In genomic region chr7:131538071-131538790, GRCh38 we compare ENCODE assay signal across 13 cellular contexts. TPM values are rescaled to one million over a fixed set of nuclear protein-coding genes. Genes with fewer than 3 reads are reported as not detected.
DNase-seq lines count a peak whose midpoint lies in the region; ATAC-seq, FAIRE-seq and TF ChIP-seq lines count a peak whose summit lies in the region.
"Had no signal": no experiment of that assay in that cellular context is flagged by ENCODE, and none has a peak within 500 bp of the region (broad histone marks: within the 10 kb centered on the region; RNA-seq: fewer than 3 reads in every experiment).

No MANE protein-coding gene starts in this region.

- no peaks in the 10 kb centered on the region; a peak in 2 of 22 replicates for H4K20me1 ChIP-seq in BLaER1 treated with 17β-estradiol and CSF1 and Interleukin-3, amounts not matched to agents 10 nM and 100 nM

- no peak for TF ChIP-seq CTCF in RWPE1 (conservative IDR thresholded peaks at IDR 0.05; ENCODE audit: low read depth)

- no peaks in the 10 kb centered on the region for H3K36me3 ChIP-seq in BLaER1 treated with 17β-estradiol and CSF1 and Interleukin-3, amounts not matched to agents 10 nM and 100 nM
- no peaks in the 10 kb centered on the region for H3K36me3 ChIP-seq in small intestine (ENCODE audit: control insufficient read depth in 2 of 2, insufficient read depth in 2 of 2, low read length in 2 of 2)
- H3K36me3 ChIP-seq: BE2C, neutrophil had no signal

- ATAC-seq in HG02938 (IDR thresholded peaks at IDR 0.05; ENCODE audit: unreplicated experiment) (no peak), GM19397 (IDR thresholded peaks at IDR 0.05; ENCODE audit: unreplicated experiment) (no peak), left colon (no peak)

- H3K4me2 ChIP-seq in BLaER1 treated with 17β-estradiol and CSF1 and Interleukin-3, amounts not matched to agents 10 nM and 100 nM: peak overlapping the region in 8 of 11 experiments; percentile 26 to 71 (median 54); a peak in 15 of 22 replicates

- peak overlapping the region in 4 of 11 experiments; percentile 10 to 44 (median 30); a peak in 5 of 22 replicates for H3K27ac ChIP-seq in BLaER1 treated with 17β-estradiol and CSF1 and Interleukin-3, amounts not matched to agents 10 nM and 100 nM
- H3K27ac ChIP-seq in RWPE1: peak overlapping the region; percentile 67
- H3K27ac ChIP-seq in small intestine (ENCODE audit: low read depth in 1 of 2, low read length in 1 of 2): peak overlapping the region in 1 of 2 donors; percentile 43
- H3K27ac ChIP-seq: neutrophil had no signal

- POLR2A ChIA-PET in RWPE1 (lab: Yijun Ruan, JAX; ENCODE audit: low non-redundant PET): no interaction called here

- H3K4me1 ChIP-seq in BLaER1 treated with 17β-estradiol and CSF1 and Interleukin-3, amounts not matched to agents 10 nM and 100 nM: peaks cover 0 to 58% (median 46%) of the 10 kb centered on the region in 10 experiments; a peak in 16 of 20 replicates
- no peaks in the 10 kb centered on the region for H3K4me1 ChIP-seq in small intestine (ENCODE audit: control insufficient read depth in 2 of 2, insufficient read depth in 1 of 2, low read depth in 1 of 2, low read length in 1 of 2)
- H3K4me1 ChIP-seq: BE2C had no signal

- no peak overlapping the region for H3K9ac ChIP-seq in BLaER1 treated with 17β-estradiol and CSF1 and Interleukin-3, amounts not matched to agents 10 nM and 100 nM

- no peaks in the 10 kb centered on the region for H3K9me3 ChIP-seq in BLaER1 treated with 17β-estradiol and CSF1 and Interleukin-3, amounts not matched to agents 10 nM and 100 nM (replicated peaks in 1 of 11)
- no peaks in the 10 kb centered on the region for H3K9me3 ChIP-seq in small intestine (ENCODE audit: control insufficient read depth, low read depth)
- H3K9me3 ChIP-seq: BE2C, neutrophil had no signal

- DNase-seq in RWPE1 (ENCODE audit: low spot score) (peak; percentile 75), glomerular visceral epithelial cell (ENCODE audit: extremely low spot score) (peak; percentile 43), non-pigmented ciliary epithelial cell (ENCODE audit: low read depth) (peak; percentile 13), small intestine (no peak), left colon (no peak)
- DNase-seq: activated B cell treated with CpG ODN at 0.5 μM for 24 hours; activated naive CD8-positive, alpha-beta T cell treated with anti-CD3 and anti-CD28 coated beads, Interleukin-2, amount 10 ng/mL, durations not matched to agents 7 days and 5 days; BE2C had no signal

- no peak overlapping the region for H3K4me3 ChIP-seq in BLaER1 treated with 17β-estradiol and CSF1 and Interleukin-3, amounts not matched to agents 10 nM and 100 nM
- no peak overlapping the region for H3K4me3 ChIP-seq in small intestine (ENCODE audit: low read depth in 1 of 2, low read length in 2 of 2)

- no peaks in the 10 kb centered on the region for H3K27me3 ChIP-seq in BLaER1 treated with 17β-estradiol and CSF1 and Interleukin-3, amounts not matched to agents 10 nM and 100 nM
- no peaks in the 10 kb centered on the region for H3K27me3 ChIP-seq in small intestine (ENCODE audit: control insufficient read depth in 2 of 2, insufficient read depth in 2 of 2, low read length in 2 of 2)
- H3K27me3 ChIP-seq: BE2C, neutrophil had no signal

- intact Hi-C loops in left colon (cut with DNase I, micrococcal nuclease): no loop called here

- no peak for FAIRE-seq in small intestine (lab: Jason Lieb, UNC)
- FAIRE-seq: GM12891 had no signal

- 84 to 92% (median 84%) methylated on average over 11 to 12 of the region's 12 CpGs for WGBS in small intestine, 3 donors

- CTCF ChIA-PET in RWPE1 (lab: Yijun Ruan, JAX): interaction anchor here (0.7 to 1.1 kb wide), 2 partner anchors 8 to 45 kb away, joined by 3 read pairs; no protein-coding TSS in a partner anchor

RNA-seq across cellular contexts. Expression of gene PODXL, which starts 18.2 kb away (rescaled TPM):
- 10 to 100 TPM in 1 of 3 donors, under 1 TPM in 2; 0.67 to 24.2 (median 0.81) TPM for polyA plus RNA-seq in small intestine
- total RNA-seq in left colon: 10 to 100 TPM in 1 of 2 donors, 1 to 10 TPM in 1; 9.2 to 13.7 TPM

Comparison
In these comparisons a context has a peak if more than half of its experiments do, and no peak if none do; other contexts are left out.
1. DNase-seq: peak in RWPE1 (single experiment), glomerular visceral epithelial cell (single experiment) and non-pigmented ciliary epithelial cell (single experiment); none in small intestine (single experiment) and left colon (0 of 2).